In the genomic region with DNA sequence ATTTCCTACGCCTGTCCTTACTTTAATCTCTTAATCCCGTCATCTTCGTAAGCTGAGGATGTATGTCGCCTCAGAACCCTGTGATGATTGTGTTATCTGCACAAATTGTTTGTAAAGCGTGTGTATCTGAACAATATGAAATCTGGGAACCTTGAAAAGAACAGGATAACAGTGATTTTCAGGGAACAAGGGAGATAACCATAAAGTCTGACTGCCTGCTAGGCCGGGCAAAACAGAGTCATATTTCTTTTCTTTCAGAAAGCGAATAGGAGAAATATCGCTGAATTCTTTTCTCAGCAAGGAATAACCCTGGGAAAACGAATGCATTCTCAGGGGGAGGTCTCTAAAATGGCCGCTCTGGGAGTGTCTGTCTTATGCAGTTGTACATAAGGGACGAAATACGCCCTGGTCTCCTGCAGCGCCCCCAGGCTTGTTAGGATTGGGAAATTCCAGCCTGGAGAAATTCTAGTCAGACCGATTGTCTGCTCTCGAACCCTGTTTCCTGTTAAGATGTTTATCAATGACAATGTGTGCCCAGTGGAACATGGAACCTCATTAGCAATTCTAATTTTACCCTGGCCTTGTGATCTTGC, we compare ENCODE assay signal across 2 cellular contexts.
TF ChIP-seq lines count a peak whose summit lies in the region.

No MANE protein-coding gene starts in this region.

TF ChIP-seq in HEK293, 187 proteins besides CTCF, POLR2A, EP300 and RAD21:
- TF ChIP-seq ZNF677 (tag by site-specific recombination; IDR thresholded peaks at IDR 0.05) (peak; percentile 90), SETDB1 (IDR thresholded peaks at IDR 0.05; ENCODE audit: insufficient read length, low read length) (peak; percentile 87), TRIM28 (IDR thresholded peaks at IDR 0.05; ENCODE audit: borderline replicate concordance, low read length) (0 out of 2 replicates have a peak, but pooled peaks have one; percentile 21)
- TF ChIP-seq, protein P1, sequence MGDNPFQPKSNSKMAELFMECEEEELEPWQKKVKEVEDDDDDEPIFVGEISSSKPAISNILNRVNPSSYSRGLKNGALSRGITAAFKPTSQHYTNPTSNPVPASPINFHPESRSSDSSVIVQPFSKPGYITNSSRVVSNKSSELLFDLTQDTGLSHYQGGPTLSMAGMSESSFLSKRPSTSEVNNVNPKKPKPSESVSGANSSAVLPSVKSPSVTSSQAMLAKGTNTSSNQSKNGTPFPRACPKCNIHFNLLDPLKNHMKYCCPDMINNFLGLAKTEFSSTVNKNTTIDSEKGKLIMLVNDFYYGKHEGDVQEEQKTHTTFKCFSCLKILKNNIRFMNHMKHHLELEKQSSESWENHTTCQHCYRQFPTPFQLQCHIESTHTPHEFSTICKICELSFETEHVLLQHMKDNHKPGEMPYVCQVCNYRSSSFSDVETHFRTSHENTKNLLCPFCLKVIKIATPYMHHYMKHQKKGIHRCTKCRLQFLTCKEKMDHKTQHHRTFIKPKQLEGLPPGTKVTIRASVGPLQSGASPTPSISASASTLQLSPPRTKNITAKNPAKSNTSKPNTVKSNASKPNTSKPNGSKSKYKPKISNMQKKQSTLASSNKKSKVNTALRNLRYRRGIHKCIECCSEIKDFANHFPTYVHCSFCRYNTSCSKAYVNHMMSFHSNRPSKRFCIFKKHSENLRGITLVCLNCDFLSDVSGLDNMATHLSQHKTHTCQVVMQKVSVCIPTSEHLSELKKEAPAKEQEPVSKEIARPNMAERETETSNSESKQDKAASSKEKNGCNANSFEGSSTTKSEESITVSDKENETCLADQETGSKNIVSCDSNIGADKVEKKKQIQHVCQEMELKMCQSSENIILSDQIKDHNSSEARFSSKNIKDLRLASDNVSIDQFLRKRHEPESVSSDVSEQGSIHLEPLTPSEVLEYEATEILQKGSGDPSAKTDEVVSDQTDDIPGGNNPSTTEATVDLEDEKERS (tag by site-specific recombination; IDR thresholded peaks at IDR 0.05), result 0 out of 2 replicates have a peak, but pooled peaks have one; percentile 55
TF ChIP-seq in HEK293: peak in this region for 4; not testable (repeated sequence) for 183.

TF ChIP-seq in HepG2, 621 proteins besides CTCF, POLR2A, EP300 and RAD21:
- TF ChIP-seq, protein P1 (CRISPR knock-in tag; IDR thresholded peaks at IDR 0.05), result 0 out of 2 replicates have a peak, but pooled peaks have one; percentile 60
- TF ChIP-seq ZMYM2 (CRISPR knock-in tag; IDR thresholded peaks at IDR 0.05), result 0 out of 2 replicates have a peak, but pooled peaks have one; percentile 5
- TF ChIP-seq SETDB1 (CRISPR knock-in tag; IDR thresholded peaks at IDR 0.05; ENCODE audit: borderline replicate concordance), result peak; percentile 95
- TF ChIP-seq, protein P2, sequence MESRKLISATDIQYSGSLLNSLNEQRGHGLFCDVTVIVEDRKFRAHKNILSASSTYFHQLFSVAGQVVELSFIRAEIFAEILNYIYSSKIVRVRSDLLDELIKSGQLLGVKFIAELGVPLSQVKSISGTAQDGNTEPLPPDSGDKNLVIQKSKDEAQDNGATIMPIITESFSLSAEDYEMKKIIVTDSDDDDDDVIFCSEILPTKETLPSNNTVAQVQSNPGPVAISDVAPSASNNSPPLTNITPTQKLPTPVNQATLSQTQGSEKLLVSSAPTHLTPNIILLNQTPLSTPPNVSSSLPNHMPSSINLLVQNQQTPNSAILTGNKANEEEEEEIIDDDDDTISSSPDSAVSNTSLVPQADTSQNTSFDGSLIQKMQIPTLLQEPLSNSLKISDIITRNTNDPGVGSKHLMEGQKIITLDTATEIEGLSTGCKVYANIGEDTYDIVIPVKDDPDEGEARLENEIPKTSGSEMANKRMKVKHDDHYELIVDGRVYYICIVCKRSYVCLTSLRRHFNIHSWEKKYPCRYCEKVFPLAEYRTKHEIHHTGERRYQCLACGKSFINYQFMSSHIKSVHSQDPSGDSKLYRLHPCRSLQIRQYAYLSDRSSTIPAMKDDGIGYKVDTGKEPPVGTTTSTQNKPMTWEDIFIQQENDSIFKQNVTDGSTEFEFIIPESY (CRISPR knock-in tag; IDR thresholded peaks at IDR 0.05), result peak; percentile 56; the same call in 1 of the 2 replicates
